Comparison of ENCODE assay signal across 8 cellular contexts in genomic region chr14:23301969-23302289, GRCh38. TPM values are rescaled to one million over a fixed set of nuclear protein-coding genes. Genes with fewer than 3 reads are reported as not detected.
DNase-seq lines count a peak whose midpoint lies in the region; ATAC-seq and TF ChIP-seq lines count a peak whose summit lies in the region.

No MANE protein-coding gene starts in this region.

- H3K4me3 ChIP-seq in GM12864 (ENCODE audit: low read depth, low read length): peak overlapping the region; percentile 78

- TF ChIP-seq CTCF in GM12864 (IDR thresholded peaks at IDR 0.05; ENCODE audit: low read depth, low read length, missing control alignments) (no peak), neural crest cell (conservative IDR thresholded peaks at IDR 0.05) (no peak)

- H3K27me3 Mint-ChIP-seq in neural crest cell (ENCODE audit: low read depth): no peaks in the 10 kb centered on the region

- peak overlapping the region; percentile 91 for H3K4me3 Mint-ChIP-seq in neural crest cell

- peaks cover 41% of the 10 kb centered on the region for H3K4me1 Mint-ChIP-seq in neural crest cell

- ATAC-seq in GM21786 (IDR thresholded peaks at IDR 0.05; ENCODE audit: unreplicated experiment): peak; percentile 11

- no peaks in the 10 kb centered on the region for H3K9me3 Mint-ChIP-seq in neural crest cell

- H3K36me3 Mint-ChIP-seq in neural crest cell (ENCODE audit: low read depth): no peaks in the 10 kb centered on the region

- DNase-seq in GM12864 (ENCODE audit: low read depth): no peak
- DNase-seq in NCI-H128 (lab: John Stamatoyannopoulos, UW; ENCODE audit: unreplicated experiment): peak; percentile 62
- DNase-seq in effector CD8-positive, alpha-beta T cell (lab: John Stamatoyannopoulos, UW): peak; percentile 65
- no peak for DNase-seq in neural crest cell (ENCODE audit: low read depth, low spot score)
- DNase-seq in SW 1271 (lab: John Stamatoyannopoulos, UW): no peak
- DNase-seq in NK-92 treated with Interleukin-12 subunit alpha and Interleukin-12 subunit beta, amount 100 ng/mL, for 24 hours (lab: John Stamatoyannopoulos, UW): no peak
- DNase-seq in G401 (ENCODE audit: low spot score): no peak

- H3K27ac Mint-ChIP-seq in neural crest cell (ENCODE audit: unreplicated experiment): peak overlapping the region; percentile 97

- in situ Hi-C loops in G401 (cut with HindIII; ENCODE audit: low sequenced_read_pairs): no loop called here

RNA-seq across cellular contexts. Expression of gene PPP1R3E, which starts 0.7 kb away (rescaled TPM):
- total RNA-seq in neural crest cell: 13.6 and 15.0 TPM in 2 replicates
- total RNA-seq in G401 (2014; rRNA removed; shearing (Covaris generic)): 3.9 and 9.6 TPM in 2 replicates

RNA-seq across cellular contexts. Expression of gene BCL2L2, which starts 4.7 kb away (rescaled TPM):
- total RNA-seq in neural crest cell: 21.9 and 24.8 TPM in 2 replicates
- total RNA-seq in G401 (2014; rRNA removed; shearing (Covaris generic)): 16.4 and 17.3 TPM in 2 replicates

RNA-seq across cellular contexts. Expression of gene HOMEZ, which starts 16.0 kb away (rescaled TPM):
- 14.8 and 17.2 TPM in 2 replicates for total RNA-seq in neural crest cell
- total RNA-seq in G401 (2014; rRNA removed; shearing (Covaris generic)): 17.5 and 25.9 TPM in 2 replicates

RNA-seq across cellular contexts. Expression of gene PABPN1, which starts 19.3 kb away (rescaled TPM):
- total RNA-seq in neural crest cell: 375 and 379 TPM in 2 replicates
- 112 and 138 TPM in 2 replicates for total RNA-seq in G401 (2014; rRNA removed; shearing (Covaris generic))

RNA-seq across cellular contexts. Expression of gene SLC22A17, which starts 50.8 kb away (rescaled TPM):
- 39.4 and 42.4 TPM in 2 replicates for total RNA-seq in neural crest cell
- 21.3 and 25.9 TPM in 2 replicates for total RNA-seq in G401 (2014; rRNA removed; shearing (Covaris generic))

Comparison
In these comparisons a context has a peak if more than half of its experiments do, and no peak if none do; other contexts are left out.
1. DNase-seq: peak in NCI-H128 (single experiment) and effector CD8-positive, alpha-beta T cell (single experiment); none in GM12864 (single experiment), neural crest cell (single experiment), SW 1271 (0 of 2), NK-92 treated with Interleukin-12 subunit alpha and Interleukin-12 subunit beta, amount 100 ng/mL, for 24 hours (single experiment) and G401 (single experiment).